In genomic region chr14:68283378-68284123, GRCh38 we compare ENCODE assay signal across 8 cellular contexts.
A peak's percentile ranks its signal among the peaks of the same experiment; 100 is the strongest.
DNase-seq lines count a peak whose midpoint lies in the region; ATAC-seq, FAIRE-seq and TF ChIP-seq lines count a peak whose summit lies in the region.

No MANE protein-coding gene starts in this region.

- ATAC-seq in HG02885 (IDR thresholded peaks at IDR 0.05; ENCODE audit: poor library complexity, unreplicated experiment) = peak; percentile 50

- TF ChIP-seq POLR2A in GM12892 (IDR thresholded peaks at IDR 0.05; ENCODE audit: low read depth, low read length) = peak; percentile 84; the same call in 1 of the 2 replicates

- DNase-seq in GM12892 (ENCODE audit: insufficient read length) (no peak), cardiac septum (ENCODE audit: low spot score) (peak; percentile 80), NCI-H187 (lab: John Stamatoyannopoulos, UW) (no peak), amygdala (lab: John Stamatoyannopoulos, UW) (no peak), HuH-7 (ENCODE audit: low spot score) (no peak)
- peak; percentile 58 for DNase-seq in activated CD4-positive, alpha-beta T cell treated with anti-CD3 and anti-CD28 coated beads, Interleukin-2, amount 50 U/mL, for 1 hour
- DNase-seq in stimulated activated CD8-positive, alpha-beta memory T cell treated with anti-CD3 and anti-CD28 coated beads, Interleukin-4, amount 100 ng/mL, for 4 hours (ENCODE audit: low read depth in 2 of 2, low spot score in 1 of 2) = peak; percentile 22 to 40

- intact Hi-C loops in cardiac septum (cut with DNase I) = no loop called here

- FAIRE-seq in GM12892 (lab: Jason Lieb, UNC) = peak; percentile 94

Comparison
In these comparisons a context has a peak if more than half of its experiments do, and no peak if none do; other contexts are left out.
1. DNase-seq: peak in activated CD4-positive, alpha-beta T cell treated with anti-CD3 and anti-CD28 coated beads, Interleukin-2, amount 50 U/mL, for 1 hour (single experiment), cardiac septum (single experiment) and stimulated activated CD8-positive, alpha-beta memory T cell treated with anti-CD3 and anti-CD28 coated beads, Interleukin-4, amount 100 ng/mL, for 4 hours (2 of 2); none in GM12892 (single experiment), NCI-H187 (0 of 2), amygdala (0 of 56) and HuH-7 (single experiment).